Comparison of ENCODE assay signal across 18 cellular contexts in the genomic region with DNA sequence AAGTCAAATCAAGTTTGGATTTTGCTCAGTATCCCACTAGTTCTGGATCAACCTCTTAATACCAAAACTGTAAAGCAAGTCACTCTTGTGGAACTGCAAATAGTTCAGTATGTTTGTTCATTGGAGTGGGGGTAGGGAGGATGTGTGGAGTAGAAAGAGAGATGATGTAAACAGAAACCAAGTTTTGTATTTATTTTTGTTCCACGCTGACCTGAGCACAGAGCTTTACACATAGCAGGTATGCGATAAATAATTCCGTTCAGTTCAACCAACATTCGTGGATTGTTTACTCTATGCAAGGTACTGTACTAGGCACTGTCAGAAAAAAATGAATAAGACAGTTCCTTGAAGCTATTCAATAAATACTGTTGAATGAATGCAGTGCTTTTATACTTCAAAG. TPM values are rescaled to one million over a fixed set of nuclear protein-coding genes. Genes with fewer than 3 reads are reported as not detected.
A peak's percentile ranks its signal among the peaks of the same experiment; 100 is the strongest.
DNase-seq lines count a peak whose midpoint lies in the region; ATAC-seq, FAIRE-seq and TF ChIP-seq lines count a peak whose summit lies in the region.
"Had no signal": no experiment of that assay in that cellular context is flagged by ENCODE, and none has a peak within 500 bp of the region (broad histone marks: within the 10 kb centered on the region; RNA-seq: fewer than 3 reads in every experiment).

No MANE protein-coding gene starts in this region.

- H3K4me3 ChIP-seq in GM12865 (ENCODE audit: low read depth, low read length) = no peak overlapping the region
- H3K4me3 ChIP-seq in MM.1S (ENCODE audit: low read length) = peak overlapping the region; percentile 37
- H3K4me3 ChIP-seq in HepG2 (replicated peaks in 1 of 3; ENCODE audit: insufficient read depth in 1 of 3, low read depth in 2 of 3, low read length in 3 of 3) = no peak overlapping the region; a peak in 1 of 6 replicates
- H3K4me3 ChIP-seq: upper lobe of right lung had no signal

- BruUV-seq in HepG2 (replicated peaks; lab: Mats Ljungman, UMichigan) = no TSS peak

- H3K79me2 ChIP-seq in MM.1S (ENCODE audit: low read length) (peaks cover under 1% of the 10 kb centered on the region), HepG2 (ENCODE audit: insufficient read depth, low read length) (peaks cover under 1% of the 10 kb centered on the region)

- TF ChIP-seq RAD21 in HepG2 (CRISPR knock-in tag; IDR thresholded peaks at IDR 0.05) = no peak

- in situ Hi-C loops in HepG2 (cut with HindIII; ENCODE audit: extremely low pct_ligation_motif_present, low pct_unique_long_range_greater_than_20kb) = no loop called here

- no peaks in the 10 kb centered on the region for H4K20me1 ChIP-seq in MM.1S (ENCODE audit: insufficient read depth, low read length)
- H4K20me1 ChIP-seq in HepG2 (ENCODE audit: insufficient read depth, low read length) = no peaks in the 10 kb centered on the region

- intact Hi-C loops in HepG2 (cut with micrococcal nuclease; ENCODE audit: unreplicated experiment) = no loop called here

- TF ChIP-seq CTCF in GM12865 (IDR thresholded peaks at IDR 0.05; ENCODE audit: insufficient read depth, low read depth, low read length, missing control alignments) (no peak), GM20000 (IDR thresholded peaks at IDR 0.05; ENCODE audit: extremely low read depth, missing control alignments) (no peak), MM.1S (IDR thresholded peaks at IDR 0.05; ENCODE audit: low read length) (no peak), HepG2 (CRISPR knock-in tag; IDR thresholded peaks at IDR 0.05) (no peak)

- H3K9me3 ChIP-seq in MM.1S (replicated peaks; ENCODE audit: insufficient read depth, low read length) (no peaks in the 10 kb centered on the region), HepG2 (ENCODE audit: low read length) (no peaks in the 10 kb centered on the region)
- H3K9me3 ChIP-seq: neutrophil, upper lobe of right lung had no signal

- H3K4me1 ChIP-seq in MM.1S (ENCODE audit: low read length) (peaks cover 12% of the 10 kb centered on the region), HepG2 (ENCODE audit: insufficient read depth, low read length) (peaks cover 60% of the 10 kb centered on the region)

- H3K36me3 ChIP-seq in MM.1S (replicated peaks; ENCODE audit: insufficient read depth, low read length) = no peaks in the 10 kb centered on the region
- H3K36me3 ChIP-seq in HepG2 (replicated peaks in 1 of 2; ENCODE audit: control insufficient read depth in 1 of 2, insufficient read depth in 2 of 2, low read length in 2 of 2) = no peaks in the 10 kb centered on the region
- H3K36me3 ChIP-seq: neutrophil, upper lobe of right lung had no signal

- H3K4me2 ChIP-seq in MM.1S (ENCODE audit: low read depth, low read length) (peak overlapping the region; percentile 65), HepG2 (ENCODE audit: low read depth, low read length) (peak overlapping the region; percentile 52)

- H3F3A ChIP-seq in MM.1S (ENCODE audit: insufficient read depth, low read length) = peaks cover 15% of the 10 kb centered on the region; the same call in 1 of the 2 replicates

- FAIRE-seq in HepG2 (lab: Jason Lieb, UNC) = no peak
- FAIRE-seq: frontal cortex, islet of Langerhans had no signal

- H3K27ac ChIP-seq in MM.1S (ENCODE audit: low read length) = peak overlapping the region; percentile 31; the same call in 1 of the 2 replicates
- H3K27ac ChIP-seq in HepG2 (ENCODE audit: extremely low read length, insufficient read depth, low read length) = peak overlapping the region; percentile 8
- H3K27ac ChIP-seq: neutrophil, upper lobe of right lung had no signal

- H3K9ac ChIP-seq in MM.1S (ENCODE audit: low read length) (no peak overlapping the region), HepG2 (ENCODE audit: insufficient read depth, low read depth, low read length) (peak overlapping the region; percentile 12; the same call in 1 of the 2 replicates)

- H3K27me3 ChIP-seq in MM.1S (replicated peaks; ENCODE audit: insufficient read depth, low read length) = no peaks in the 10 kb centered on the region
- peaks cover 0 to 1% of the 10 kb centered on the region in 2 experiments; a peak in 1 of 5 replicates for H3K27me3 ChIP-seq in HepG2 (ENCODE audit: control insufficient read depth in 1 of 2, insufficient read depth in 2 of 2, low read length in 2 of 2)

- no peak for TF ChIP-seq POLR2A in HepG2 (IDR thresholded peaks at IDR 0.05; ENCODE audit: insufficient read depth in 1 of 2, low read depth in 2 of 2, low read length in 2 of 2)

- DNase-seq in GM12865 (ENCODE audit: low read depth) (peak; percentile 52), GM20000 (ENCODE audit: low spot score) (peak; percentile 35), MM.1S (peak; percentile 51), HepG2 (ENCODE audit: low spot score) (peak; percentile 74), cortex of kidney (lab: John Stamatoyannopoulos, UW) (no peak), anterior cingulate cortex (lab: John Stamatoyannopoulos, UW) (no peak)
- DNase-seq: activated CD4-positive, alpha-beta T cell treated with anti-CD3 and anti-CD28 coated beads for 1 hour; cerebellar nuclear complex; COR-L47; hippocampal formation; NCI-H1930; upper lobe of right lung had no signal

- peak overlapping the region; percentile 16; the same call in 1 of the 2 replicates for H2AFZ ChIP-seq in MM.1S (ENCODE audit: low read length)
- H2AFZ ChIP-seq in HepG2 (ENCODE audit: low read length) = no peak overlapping the region

- H3K9me2 ChIP-seq in MM.1S (replicated peaks; ENCODE audit: insufficient read depth, low read length) = no peaks in the 10 kb centered on the region

- CTCF ChIA-PET in HepG2 (lab: Yijun Ruan, JAX; ENCODE audit: low intra/inter-chr PET ratio, low total read pairs) = no interaction called here

- WGBS in HepG2 (ENCODE audit: low lambda C conversion rate) = 0% methylated on average over 4 of the region's 4 CpGs

- TF ChIP-seq EP300 in HepG2 (IDR thresholded peaks at IDR 0.05; ENCODE audit: low read depth in 2 of 2, low read length in 2 of 2) (peak in 1 of 2 experiments; percentile 56; a peak in 1 of 4 replicates), HepG2 (CRISPR knock-in tag; IDR thresholded peaks at IDR 0.05; ENCODE audit: borderline replicate concordance) (0 out of 2 replicates have a peak, but pooled peaks have one; percentile 22)

- ATAC-seq in HepG2 = no peak; the same call in 2 of the 3 replicates
- ATAC-seq in GM18861 (IDR thresholded peaks at IDR 0.05; ENCODE audit: unreplicated experiment) = no peak
- ATAC-seq: esophagus mucosa, Right ventricle myocardium inferior, upper lobe of right lung had no signal

- POLR2A ChIA-PET in HepG2 (lab: Yijun Ruan, JAX) = interaction anchor here (1.2 to 1.6 kb wide), 2 partner anchors 12 to 95 kb away, joined by 3 to 4 read pairs; no protein-coding TSS in a partner anchor

TF ChIP-seq in HepG2, 621 proteins besides CTCF, POLR2A, EP300 and RAD21 (continues in another document):
- TF ChIP-seq SRY (CRISPR knock-in tag; IDR thresholded peaks at IDR 0.05) (no peak), ZSCAN12 (CRISPR knock-in tag; IDR thresholded peaks at IDR 0.05) (no peak), ZNF354B (CRISPR knock-in tag; IDR thresholded peaks at IDR 0.05) (no peak), ZNF7 (CRISPR knock-in tag; IDR thresholded peaks at IDR 0.05) (no peak), RELA (CRISPR knock-in tag; IDR thresholded peaks at IDR 0.05) (no peak), HIVEP1 (CRISPR knock-in tag; IDR thresholded peaks at IDR 0.05) (no peak), GABPB1 (CRISPR knock-in tag; IDR thresholded peaks at IDR 0.05) (no peak), SPEN (CRISPR knock-in tag; IDR thresholded peaks at IDR 0.05; ENCODE audit: low read depth) (no peak)
- TF ChIP-seq, protein P1, sequence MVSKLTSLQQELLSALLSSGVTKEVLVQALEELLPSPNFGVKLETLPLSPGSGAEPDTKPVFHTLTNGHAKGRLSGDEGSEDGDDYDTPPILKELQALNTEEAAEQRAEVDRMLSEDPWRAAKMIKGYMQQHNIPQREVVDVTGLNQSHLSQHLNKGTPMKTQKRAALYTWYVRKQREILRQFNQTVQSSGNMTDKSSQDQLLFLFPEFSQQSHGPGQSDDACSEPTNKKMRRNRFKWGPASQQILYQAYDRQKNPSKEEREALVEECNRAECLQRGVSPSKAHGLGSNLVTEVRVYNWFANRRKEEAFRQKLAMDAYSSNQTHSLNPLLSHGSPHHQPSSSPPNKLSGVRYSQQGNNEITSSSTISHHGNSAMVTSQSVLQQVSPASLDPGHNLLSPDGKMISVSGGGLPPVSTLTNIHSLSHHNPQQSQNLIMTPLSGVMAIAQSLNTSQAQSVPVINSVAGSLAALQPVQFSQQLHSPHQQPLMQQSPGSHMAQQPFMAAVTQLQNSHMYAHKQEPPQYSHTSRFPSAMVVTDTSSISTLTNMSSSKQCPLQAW (CRISPR knock-in tag; IDR thresholded peaks at IDR 0.05) = no peak

RNA-seq across cellular contexts. Expression of a gene that starts 4.5 kb away (rescaled TPM):
- 51.7 and 66.7 TPM in 2 replicates for total RNA-seq in HepG2 (2016; rRNA removed; fragmentation: Illumina TruSeq; extraction: Trizol)
- 15.4 and 16.6 TPM in 2 replicates for total RNA-seq in HepG2 (2016; cell fraction: cytosol; rRNA removed; fragmentation: Illumina TruSeq; extraction: Trizol; ENCODE audit: low read depth)
- total RNA-seq in HepG2 (2016; cell fraction: insoluble cytoplasmic fraction; rRNA removed; fragmentation: Illumina TruSeq; extraction: Trizol) = 59.1 and 68.6 TPM in 2 replicates
- total RNA-seq in HepG2 (2016; cell fraction: membrane; rRNA removed; fragmentation: Illumina TruSeq; extraction: Trizol) = 32.4 and 36.1 TPM in 2 replicates
- 95.4 and 114 TPM in 2 replicates for total RNA-seq in HepG2 (2016; cell fraction: nucleus; rRNA removed; fragmentation: Illumina TruSeq; extraction: Trizol)
- 13.5 and 17.7 TPM in 2 replicates for polyA plus RNA-seq in HepG2 (2011; rRNA removed)
- 5.6 and 9.2 TPM in 2 replicates for polyA plus RNA-seq in HepG2 (2011; cell fraction: cytosol; rRNA removed)
- 12.6 and 17.0 TPM in 2 replicates for polyA plus RNA-seq in HepG2 (2011; cell fraction: nucleus; rRNA removed)
- 23.8 and 26.0 TPM in 2 replicates for polyA plus RNA-seq in HepG2 (2012)
- polyA plus RNA-seq in HepG2 (2016; cell fraction: cytosol; fragmentation: Illumina TruSeq; extraction: Trizol; ENCODE audit: low read depth) = 6.2 and 6.9 TPM in 2 replicates
- 40.2 and 44.0 TPM in 2 replicates for polyA plus RNA-seq in HepG2 (2016; cell fraction: insoluble cytoplasmic fraction; fragmentation: Illumina TruSeq; extraction: Trizol; ENCODE audit: low read depth)
- polyA plus RNA-seq in HepG2 (2016; cell fraction: membrane; fragmentation: Illumina TruSeq; extraction: Trizol; ENCODE audit: low read depth) = 11.7 and 13.7 TPM in 2 replicates
- 40.4 and 40.6 TPM in 2 replicates for polyA plus RNA-seq in HepG2 (2016; cell fraction: nucleus; fragmentation: Illumina TruSeq; extraction: Trizol; ENCODE audit: insufficient read depth, low read depth)
- polyA minus RNA-seq in HepG2 (2011; rRNA and poly(A)+ RNA removed; ENCODE audit: low replicate concordance) = 36.3 and 49.9 TPM in 2 replicates
- polyA minus RNA-seq in HepG2 (2011; cell fraction: cytosol; rRNA and poly(A)+ RNA removed) = 31.6 and 42.4 TPM in 2 replicates
- polyA minus RNA-seq in HepG2 (2011; cell fraction: nucleus; rRNA and poly(A)+ RNA removed) = 239 and 242 TPM in 2 replicates

Comparison
In these comparisons a context has a peak if more than half of its experiments do, and no peak if none do; other contexts are left out.
1. DNase-seq: peak in GM12865 (single experiment), GM20000 (single experiment), MM.1S (single experiment) and HepG2 (single experiment); none in cortex of kidney (single experiment) and anterior cingulate cortex (0 of 58).